Comparison of ENCODE assay signal across 15 cellular contexts in genomic region chr12:70796989-70797388, GRCh38.
DNase-seq lines count a peak whose midpoint lies in the region; TF ChIP-seq lines count a peak whose summit lies in the region.
"Had no signal": no experiment of that assay in that cellular context is flagged by ENCODE, and none has a peak within 500 bp of the region (broad histone marks: within the 10 kb centered on the region; RNA-seq: fewer than 3 reads in every experiment).

No MANE protein-coding gene starts in this region.

- H3K27ac ChIP-seq in 22Rv1 (peak overlapping the region; percentile 88), thyroid gland (no peak overlapping the region)
- H3K27ac ChIP-seq: BLaER1 treated with 17β-estradiol and CSF1 and Interleukin-3, amounts not matched to agents 10 nM and 100 nM had no signal

- intact Hi-C loops in thyroid gland (cut with DNase I), result no loop called here

- H3K27me3 ChIP-seq in thyroid gland, result no peaks in the 10 kb centered on the region
- H3K27me3 ChIP-seq: BLaER1 treated with 17β-estradiol and CSF1 and Interleukin-3, amounts not matched to agents 10 nM and 100 nM had no signal

- 91 to 93% methylated on average over 2 of the region's 2 CpGs for WGBS in thyroid gland, 2 donors

- TF ChIP-seq POLR2A in thyroid gland (IDR thresholded peaks at IDR 0.05), result no peak

- TF ChIP-seq CTCF in 22Rv1 (IDR thresholded peaks at IDR 0.05), result no peak
- TF ChIP-seq CTCF in thyroid gland (IDR thresholded peaks at IDR 0.05), result no peak

- H3K9me3 ChIP-seq in thyroid gland, result no peaks in the 10 kb centered on the region
- H3K9me3 ChIP-seq: Caco-2, HAP-1 had no signal

- DNase-seq in DMS53 (lab: John Stamatoyannopoulos, UW) (peak; percentile 71), M059J (ENCODE audit: low read depth) (peak; percentile 6), astrocyte of the hippocampus (ENCODE audit: low read depth, low spot score) (peak; percentile 5), thyroid gland (no peak), NCI-H2029 (lab: John Stamatoyannopoulos, UW) (no peak)
- DNase-seq in activated naive CD4-positive, alpha-beta T cell treated with Interleukin-2 at 50 U/mL for 16 hours, result no peak
- DNase-seq: 8988T; Caco-2; CD4-positive, CD25-positive, alpha-beta regulatory T cell; CD8-positive, alpha-beta memory T cell; DMS79 treated with DMSO at 0.1 percent for 48 hours; GF-D8 had no signal

- H3K36me3 ChIP-seq in thyroid gland, result no peaks in the 10 kb centered on the region
- H3K36me3 ChIP-seq: HAP-1 had no signal

- H3K4me3 ChIP-seq in thyroid gland (replicated peaks in 1 of 3), result no peak overlapping the region
- H3K4me3 ChIP-seq: BLaER1 treated with 17β-estradiol and CSF1 and Interleukin-3, amounts not matched to agents 10 nM and 100 nM; HAP-1 had no signal

- H3K4me1 ChIP-seq in thyroid gland, result no peaks in the 10 kb centered on the region
- H3K4me1 ChIP-seq: Caco-2, HAP-1 had no signal

Comparison
In these comparisons a context has a peak if more than half of its experiments do, and no peak if none do; other contexts are left out.
1. DNase-seq: peak in DMS53 (single experiment), M059J (single experiment) and astrocyte of the hippocampus (single experiment); none in thyroid gland (0 of 2), activated naive CD4-positive, alpha-beta T cell treated with Interleukin-2 at 50 U/mL for 16 hours (single experiment) and NCI-H2029 (single experiment).